ENCODE assay signal across 1 cellular context in genomic region chr16:29961479-29962343, GRCh38.
TF ChIP-seq lines count a peak whose summit lies in the region.

Gene TMEM219 (plus strand): TSS chr16:29962079. CDS start chr16:29963144, 1,065 bp downstream.

TF ChIP-seq in HepG2, 621 proteins besides CTCF, POLR2A, EP300 and RAD21 (continued from another document and continues in another):
- TF ChIP-seq ZBTB4 (CRISPR knock-in tag; IDR thresholded peaks at IDR 0.05; ENCODE audit: borderline replicate concordance) = no peak
- no peak; the same call in 1 of the 2 replicates for TF ChIP-seq AKAP8 (CRISPR knock-in tag; IDR thresholded peaks at IDR 0.05)
- peak; percentile 72 for TF ChIP-seq HOXA3 (CRISPR knock-in tag; IDR thresholded peaks at IDR 0.05)
- peak; percentile 36; the same call in 1 of the 2 replicates for TF ChIP-seq ZNF768 (CRISPR knock-in tag; IDR thresholded peaks at IDR 0.05)
- TF ChIP-seq ATM (IDR thresholded peaks at IDR 0.05; ENCODE audit: borderline replicate concordance) = no peak
- TF ChIP-seq THRA (CRISPR knock-in tag; IDR thresholded peaks at IDR 0.05; ENCODE audit: borderline replicate concordance) = no peak; the same call in 1 of the 2 replicates
- TF ChIP-seq ZBTB40 (IDR thresholded peaks at IDR 0.05) = no peak
- peak; percentile 53 for TF ChIP-seq ZBTB40 (CRISPR knock-in tag; IDR thresholded peaks at IDR 0.05)
- no peak for TF ChIP-seq ATF4 (CRISPR knock-in tag; IDR thresholded peaks at IDR 0.05)
- no peak for TF ChIP-seq TBP (CRISPR knock-in tag; IDR thresholded peaks at IDR 0.05)
- TF ChIP-seq ZNF136 (CRISPR knock-in tag; IDR thresholded peaks at IDR 0.05; ENCODE audit: low read depth) = no peak; the same call in 1 of the 2 replicates
- TF ChIP-seq ZNF777 (CRISPR knock-in tag; IDR thresholded peaks at IDR 0.05) = no peak; the same call in 1 of the 2 replicates
- no peak for TF ChIP-seq PRMT3 (CRISPR knock-in tag; IDR thresholded peaks at IDR 0.05; ENCODE audit: borderline replicate concordance, low read depth)
- TF ChIP-seq TRAFD1 (CRISPR knock-in tag; IDR thresholded peaks at IDR 0.05; ENCODE audit: borderline replicate concordance) = no peak
- TF ChIP-seq SNRNP70 (IDR thresholded peaks at IDR 0.05; ENCODE audit: low read depth, low read length) = no peak
- TF ChIP-seq HNRNPK (IDR thresholded peaks at IDR 0.05; ENCODE audit: low read depth, low read length, poor library complexity, severe bottlenecking) = peak; percentile 75
- peak; percentile 77; the same call in 1 of the 2 replicates for TF ChIP-seq PCBP1 (IDR thresholded peaks at IDR 0.05; ENCODE audit: borderline replicate concordance, low read depth, low read length)
- peak; percentile 98; the same call in 1 of the 2 replicates for TF ChIP-seq FOXO4 (CRISPR knock-in tag; conservative IDR thresholded peaks at IDR 0.05)
- peak; percentile 69; the same call in 1 of the 2 replicates for TF ChIP-seq ZNF776 (CRISPR knock-in tag; IDR thresholded peaks at IDR 0.05)
- TF ChIP-seq ZNF574 (CRISPR knock-in tag; IDR thresholded peaks at IDR 0.05) = peak; percentile 69
- TF ChIP-seq ZNF674 (CRISPR knock-in tag; IDR thresholded peaks at IDR 0.05; ENCODE audit: low read depth) = peak; percentile 85; the same call in 1 of the 2 replicates
- peak; percentile 74 for TF ChIP-seq ZBTB26 (CRISPR knock-in tag; IDR thresholded peaks at IDR 0.05; ENCODE audit: borderline replicate concordance)
- TF ChIP-seq RNF219 (CRISPR knock-in tag; IDR thresholded peaks at IDR 0.05) = no peak
- TF ChIP-seq FOXM1 (CRISPR knock-in tag; IDR thresholded peaks at IDR 0.05) = no peak
- TF ChIP-seq CREM (IDR thresholded peaks at IDR 0.05) = peak; percentile 16; the same call in 1 of the 2 replicates
- no peak for TF ChIP-seq CREM (CRISPR knock-in tag; IDR thresholded peaks at IDR 0.05)
- peak; percentile 78; the same call in 1 of the 2 replicates for TF ChIP-seq ZSCAN21 (CRISPR knock-in tag; IDR thresholded peaks at IDR 0.05; ENCODE audit: borderline replicate concordance)
- no peak; the same call in 1 of the 2 replicates for TF ChIP-seq ZFY (CRISPR knock-in tag; IDR thresholded peaks at IDR 0.05)
- no peak for TF ChIP-seq SIX4 (CRISPR knock-in tag; IDR thresholded peaks at IDR 0.05)
- TF ChIP-seq ZNF660 (CRISPR knock-in tag; IDR thresholded peaks at IDR 0.05; ENCODE audit: borderline replicate concordance, low read depth) = no peak
